8 cellular contexts compared by ENCODE assay signal in the genomic region with DNA sequence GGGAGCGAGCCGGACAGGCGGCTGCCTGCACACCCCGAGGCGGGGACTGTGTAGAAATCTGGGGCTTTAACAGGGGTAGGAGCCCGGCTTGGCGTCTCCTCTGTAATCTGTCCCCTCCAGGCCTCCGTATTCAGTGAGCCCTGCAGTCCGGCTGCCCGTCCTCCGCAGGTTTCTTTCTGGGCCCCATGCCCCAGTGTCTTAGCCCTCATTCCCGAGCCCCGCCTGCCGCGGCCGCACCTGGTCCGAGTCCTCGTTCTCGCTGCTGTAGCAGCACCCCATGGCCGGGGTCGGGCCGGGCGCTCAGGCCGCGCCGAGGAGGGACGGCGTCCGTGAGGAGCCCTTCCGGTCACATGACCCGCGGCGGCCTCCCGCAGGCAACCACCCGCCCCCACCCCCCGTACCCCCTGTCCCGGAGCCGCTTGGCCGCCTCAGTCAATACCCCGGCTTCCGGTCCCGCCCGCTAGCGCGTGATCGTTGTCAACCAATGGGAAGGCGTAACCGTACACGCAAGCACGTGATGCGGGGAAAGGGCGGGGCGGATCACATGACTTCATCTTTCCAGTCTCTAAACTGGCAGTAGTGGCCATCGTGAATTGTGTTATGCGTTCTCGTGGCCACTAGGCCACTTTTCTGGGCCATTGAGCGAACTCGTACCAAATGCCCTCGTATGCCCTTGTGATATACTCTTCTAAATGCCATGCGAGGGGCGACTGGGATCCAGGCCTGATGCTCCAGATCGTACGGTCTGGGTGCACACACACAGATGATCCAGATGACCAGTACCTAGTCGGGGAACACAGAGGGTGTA. TPM values are rescaled to one million over a fixed set of nuclear protein-coding genes. Genes with fewer than 3 reads are reported as not detected.
DNase-seq lines count a peak whose midpoint lies in the region; ATAC-seq and TF ChIP-seq lines count a peak whose summit lies in the region.

Gene LAMTOR1, minus strand, starts transcription at position 352 of the 808 bp plus-strand sequence. Its CDS starts 73 bp downstream, at position 279.

- TF ChIP-seq CTCF in VCaP (conservative IDR thresholded peaks at IDR 0.05) (peak; percentile 56), breast epithelium (IDR thresholded peaks at IDR 0.05) (peak; percentile 53 to 87 (median 80))

- ATAC-seq in GM18868 (IDR thresholded peaks at IDR 0.05; ENCODE audit: unreplicated experiment) (peak; percentile 89), HG03108 (IDR thresholded peaks at IDR 0.05; ENCODE audit: unreplicated experiment) (peak; percentile 79)

- H2AFZ ChIP-seq in ACC112 (ENCODE audit: low read length, unreplicated experiment), result peak within 1 kb of the TSS; percentile 87

- H3K27ac ChIP-seq in ACC112 (ENCODE audit: low read depth, low read length), result peak within 1 kb of the TSS; percentile 78
- H3K27ac ChIP-seq in VCaP, result peak within 1 kb of the TSS; percentile 98
- H3K27ac ChIP-seq in breast epithelium, result peak within 1 kb of the TSS; percentile 89 to 97
- H3K27ac ChIP-seq in iPS-20b (ENCODE audit: low read length), result peak within 1 kb of the TSS; percentile 95
- peak within 1 kb of the TSS; percentile 87 to 100 (median 97) for H3K27ac ChIP-seq in skin epidermis

- H3K36me3 ChIP-seq in ACC112 (ENCODE audit: insufficient read depth, low read length) (peaks cover 3% of the 10 kb centered on the region; the same call in 1 of the 2 replicates), breast epithelium (peaks cover 5% of the 10 kb centered on the region), iPS-20b (ENCODE audit: insufficient read depth, low read depth, low read length) (peaks cover 35% of the 10 kb centered on the region)

- H3K27me3 ChIP-seq in ACC112 (ENCODE audit: insufficient read depth, low read length) (no peaks in the 10 kb centered on the region), breast epithelium (no peaks in the 10 kb centered on the region), iPS-20b (ENCODE audit: insufficient read depth, low read length) (no peaks in the 10 kb centered on the region)

- H3K4me1 ChIP-seq in ACC112 (ENCODE audit: control insufficient read depth, insufficient read depth, low read length, unreplicated experiment) (peaks cover 27% of the 10 kb centered on the region), breast epithelium (peaks cover 10 to 19% of the 10 kb centered on the region in 2 donors), iPS-20b (ENCODE audit: insufficient read depth, low read length) (peaks cover 9% of the 10 kb centered on the region)

- intact Hi-C loops in breast epithelium (cut with DNase I; ENCODE audit: low total_unique reads), result no loop called here

- H3K4me3 ChIP-seq in ACC112 (ENCODE audit: low read depth, low read length), result peak within 1 kb of the TSS; percentile 92
- peak within 1 kb of the TSS; percentile 86 to 91 (median 89) for H3K4me3 ChIP-seq in breast epithelium
- peak within 1 kb of the TSS; percentile 94 for H3K4me3 ChIP-seq in iPS-20b (ENCODE audit: low read length)
- H3K4me3 ChIP-seq in skin epidermis, result peak within 1 kb of the TSS; percentile 52 to 89 (median 81)

- DNase-seq in NCI-H2196 treated with DMSO at 0.1 percent for 48 hours (lab: John Stamatoyannopoulos, UW; ENCODE audit: unreplicated experiment), result peak; percentile 95
- peak; percentile 99 to 100 for DNase-seq in breast epithelium (ENCODE audit: low spot score in 2 of 2)

- TF ChIP-seq POLR2A in breast epithelium (IDR thresholded peaks at IDR 0.05), result peak; percentile 34

- peak within 1 kb of the TSS; percentile 100 for H3K9ac ChIP-seq in iPS-20b (ENCODE audit: low read depth, low read length)

- peaks cover 39% of the 10 kb centered on the region for H3K79me2 ChIP-seq in ACC112 (ENCODE audit: control insufficient read depth, insufficient read depth, low read length, unreplicated experiment)

- H3K9me3 ChIP-seq in breast epithelium (no peaks in the 10 kb centered on the region), iPS-20b (ENCODE audit: insufficient read depth, low read depth, low read length) (no peaks in the 10 kb centered on the region)

RNA-seq across cellular contexts. Expression of gene LAMTOR1, which starts in this region (rescaled TPM):
- total RNA-seq in breast epithelium, result 100 to 1,000 TPM in 2 of 3 donors, 10 to 100 TPM in 1; 87.2 to 120 (median 112) TPM

Comparison
In these comparisons a context has a peak if more than half of its experiments do, and no peak if none do; other contexts are left out.
1. Peak in every context shown above with its lines: DNase-seq, ATAC-seq, H3K4me3 ChIP-seq and H3K27ac ChIP-seq.